ENCODE assay signal across 27 cellular contexts in the genomic region with DNA sequence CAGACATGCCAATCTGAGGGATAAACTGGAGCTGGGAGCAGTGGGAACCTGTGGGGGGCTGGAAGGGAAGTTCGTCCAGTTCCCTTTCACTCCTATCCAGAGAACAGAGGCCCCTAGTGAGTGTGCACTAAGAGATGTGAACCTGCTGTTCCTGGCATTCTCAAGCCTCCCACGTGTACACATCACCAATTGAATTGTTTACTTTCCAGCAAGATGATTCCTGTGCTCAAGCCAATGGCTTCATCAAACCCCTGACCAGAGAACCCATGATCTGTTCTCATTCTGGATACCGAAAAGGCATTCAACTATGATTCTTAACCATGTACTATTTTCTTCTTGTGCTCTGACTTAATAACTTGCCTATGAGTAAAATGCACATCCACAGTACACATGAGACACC. TPM values are rescaled to one million over a fixed set of nuclear protein-coding genes. Genes with fewer than 3 reads are reported as not detected.
"Had no signal": no experiment of that assay in that cellular context is flagged by ENCODE, and none has a peak within 500 bp of the region (broad histone marks: within the 10 kb centered on the region; RNA-seq: fewer than 3 reads in every experiment).

No MANE protein-coding gene starts in this region.

- H3K27ac ChIP-seq: foreskin keratinocyte, heart left ventricle, left ventricle myocardium inferior, neutrophil, right lobe of liver, thoracic aorta, WERI-Rb-1 had no signal

- H3K36me3 ChIP-seq: heart left ventricle, left ventricle myocardium inferior, neutrophil, right lobe of liver, thoracic aorta, WERI-Rb-1 had no signal

- H3K27me3 ChIP-seq: foreskin keratinocyte, neutrophil, right lobe of liver had no signal

- ATAC-seq: activated CD4-positive, CD25-positive, alpha-beta regulatory T cell treated with anti-CD3 and anti-CD28 coated beads, Interleukin-2, amount 50 U/mL, for 24 hours; heart left ventricle; stimulated activated effector memory CD8-positive, alpha-beta T cell treated with anti-CD3 and anti-CD28 coated beads, Interleukin-12 subunit alpha, Interleukin-12 subunit beta, amount 100 ng/mL, for 72 hours; T-helper 17 cell had no signal

- H3K9me3 ChIP-seq: heart left ventricle, left ventricle myocardium inferior, neutrophil, right lobe of liver, thoracic aorta had no signal

- DNase-seq: activated CD4-positive, alpha-beta memory T cell treated with anti-CD3 and anti-CD28 coated beads for 36 hours; activated CD4-positive, alpha-beta T cell treated with anti-CD3 and anti-CD28 coated beads for 48 hours; activated CD8-positive, alpha-beta memory T cell treated with anti-CD3 and anti-CD28 coated beads, Interleukin-2, amount 50 U/mL, for 48 hours; activated naive CD4-positive, alpha-beta T cell; activated T-cell treated with anti-CD3 and anti-CD28 coated beads, Interleukin-2, amount 50 U/mL, for 24 hours; aorta; erythroblast; heart left ventricle; hypothalamus; immature natural killer cell; left ventricle myocardium inferior; naive B cell; nephron progenitor cell; right lobe of liver; stimulated activated CD4-positive, alpha-beta T cell treated with anti-CD3 and anti-CD28 coated beads, Interleukin-4, amount 100 ng/mL, for 24 hours; T-helper 17 cell; T1000; WERI-Rb-1 had no signal

- H3K4me1 ChIP-seq: heart left ventricle, left ventricle myocardium inferior, right lobe of liver had no signal

- H3K4me3 ChIP-seq: heart left ventricle, left ventricle myocardium inferior, lung, right lobe of liver, thoracic aorta had no signal

- FAIRE-seq: urothelium cell line had no signal

RNA-seq across cellular contexts. Expression of a gene that starts 10.2 kb away (rescaled TPM):
- total RNA-seq: activated CD4-positive, alpha-beta memory T cell treated with anti-CD3 and anti-CD28 coated beads for 36 hours; activated T-helper 2 cell treated with anti-CD3 and anti-CD28 coated beads, Interferon-gamma antibody, Interleukin-2, Interleukin-4, amounts not matched to agents 10 μg/mL and 5 μg/mL and 100 μg/mL, durations not matched to agents 14 hours and 24 hours and 36 hours; osteocyte; T-helper 17 cell had no signal
